39 cellular contexts compared by ENCODE assay signal in genomic region chr2:167340322-167340721, GRCh38. TPM values are rescaled to one million over a fixed set of nuclear protein-coding genes. Genes with fewer than 3 reads are reported as not detected.
"Had no signal": no experiment of that assay in that cellular context is flagged by ENCODE, and none has a peak within 500 bp of the region (broad histone marks: within the 10 kb centered on the region; RNA-seq: fewer than 3 reads in every experiment).

No MANE protein-coding gene starts in this region.

- H3K36me3 Mint-ChIP-seq: activated CD8-positive, alpha-beta memory T cell treated with anti-CD3 and anti-CD28 coated beads, Interleukin-2, amount 10 ng/mL, durations not matched to agents 7 days and 5 days; activated naive CD4-positive, alpha-beta T cell treated with anti-CD3 and anti-CD28 coated beads, Interleukin-2, amount 10 ng/mL, durations not matched to agents 7 days and 5 days; activated naive CD4-positive, alpha-beta T cell treated with anti-CD3 and anti-CD28 coated beads, Interleukin-2, amount 50 U/mL, for 24 hours; activated naive CD8-positive, alpha-beta T cell; activated naive CD8-positive, alpha-beta T cell treated with anti-CD3 and anti-CD28 coated beads, Interleukin-2, amount 10 ng/mL, durations not matched to agents 7 days and 5 days; brain had no signal

- H3K4me3 ChIP-seq: ascending aorta, cardiac muscle cell had no signal

- H3K27ac ChIP-seq: ascending aorta, cardiac muscle cell, VCaP had no signal

- H3K27me3 ChIP-seq: ascending aorta, cardiac muscle cell had no signal

- ATAC-seq: activated CD4-positive, alpha-beta T cell treated with anti-CD3 and anti-CD28 coated beads for 36 hours; activated CD4-positive, CD25-positive, alpha-beta regulatory T cell treated with anti-CD3 and anti-CD28 coated beads, Interleukin-2, amount 50 U/mL, for 24 hours; activated CD8-positive, alpha-beta memory T cell treated with anti-CD3 and anti-CD28 coated beads, Interleukin-2, amount 10 ng/mL, durations not matched to agents 7 days and 5 days; activated CD8-positive, alpha-beta T cell treated with anti-CD3 and anti-CD28 coated beads, Interleukin-2, amount 10 ng/mL, durations not matched to agents 7 days and 5 days; activated naive CD8-positive, alpha-beta T cell treated with anti-CD3 and anti-CD28 coated beads, Interleukin-2, amount 50 U/mL, for 24 hours had no signal

- H3K9me3 Mint-ChIP-seq: activated CD4-positive, alpha-beta memory T cell treated with anti-CD3 and anti-CD28 coated beads, Interleukin-2, amount 10 ng/mL, durations not matched to agents 7 days and 5 days; activated CD4-positive, alpha-beta T cell treated with anti-CD3 and anti-CD28 coated beads, Interleukin-2, amount 10 ng/mL, durations not matched to agents 7 days and 5 days; activated naive CD4-positive, alpha-beta T cell treated with anti-CD3 and anti-CD28 coated beads, Interleukin-2, amount 10 ng/mL, durations not matched to agents 7 days and 5 days; activated naive CD4-positive, alpha-beta T cell treated with anti-CD3 and anti-CD28 coated beads, Interleukin-2, amount 50 U/mL, for 24 hours; activated naive CD8-positive, alpha-beta T cell treated with anti-CD3 and anti-CD28 coated beads, Interleukin-2, amount 10 ng/mL, durations not matched to agents 7 days and 5 days; activated naive CD8-positive, alpha-beta T cell treated with anti-CD3 and anti-CD28 coated beads, Interleukin-2, amount 50 U/mL, for 24 hours; activated T-cell treated with anti-CD3 and anti-CD28 coated beads, Interleukin-2, amount 50 U/mL, for 24 hours; activated T-helper 2 cell treated with anti-CD3 and anti-CD28 coated beads, Interferon-gamma antibody, Interleukin-2, Interleukin-4, amounts not matched to agents 10 μg/mL and 5 μg/mL and 100 μg/mL, durations not matched to agents 14 hours and 24 hours and 36 hours; brain; central memory CD8-positive, alpha-beta T cell; T-helper 1 cell treated with Interleukin-12 subunit alpha and Interleukin-12 subunit beta and Interleukin-4 antibody, amounts not matched to agents 30 μg/mL and 1 μg/mL, for 36 hours; T-helper 2 cell treated with Interferon-gamma antibody and Interleukin-4, amounts not matched to agents 5 μg/mL and 100 μg/mL, for 36 hours had no signal

- H3K4me3 Mint-ChIP-seq: activated CD4-positive, alpha-beta memory T cell treated with anti-CD3 and anti-CD28 coated beads, Interleukin-2, amount 10 ng/mL, durations not matched to agents 7 days and 5 days; activated CD4-positive, alpha-beta T cell treated with anti-CD3 and anti-CD28 coated beads for 36 hours; activated CD4-positive, alpha-beta T cell treated with anti-CD3 and anti-CD28 coated beads, Interleukin-2, amount 10 ng/mL, durations not matched to agents 7 days and 5 days; activated CD8-positive, alpha-beta memory T cell treated with anti-CD3 and anti-CD28 coated beads, Interleukin-2, amount 10 ng/mL, durations not matched to agents 7 days and 5 days; activated CD8-positive, alpha-beta T cell treated with anti-CD3 and anti-CD28 coated beads, Interleukin-2, amount 10 ng/mL, durations not matched to agents 7 days and 5 days; activated naive CD4-positive, alpha-beta T cell treated with anti-CD3 and anti-CD28 coated beads, Interleukin-2, amount 10 ng/mL, durations not matched to agents 7 days and 5 days; activated naive CD4-positive, alpha-beta T cell treated with anti-CD3 and anti-CD28 coated beads, Interleukin-2, amount 50 U/mL, for 24 hours; activated naive CD8-positive, alpha-beta T cell; activated naive CD8-positive, alpha-beta T cell treated with anti-CD3 and anti-CD28 coated beads, Interleukin-2, amount 10 ng/mL, durations not matched to agents 7 days and 5 days; activated naive CD8-positive, alpha-beta T cell treated with anti-CD3 and anti-CD28 coated beads, Interleukin-2, amount 50 U/mL, for 24 hours; activated T-cell treated with anti-CD3 and anti-CD28 coated beads, Interleukin-2, amount 50 U/mL, for 24 hours; brain; central memory CD8-positive, alpha-beta T cell; T-helper 1 cell treated with Interleukin-12 subunit alpha and Interleukin-12 subunit beta and Interleukin-4 antibody, amounts not matched to agents 30 μg/mL and 1 μg/mL, for 36 hours; T-helper 2 cell treated with Interferon-gamma antibody and Interleukin-4, amounts not matched to agents 5 μg/mL and 100 μg/mL, for 36 hours had no signal

- H3K36me3 ChIP-seq: ascending aorta, cardiac muscle cell had no signal

- DNase-seq: activated CD4-positive, alpha-beta memory T cell treated with anti-CD3 and anti-CD28 coated beads, Interleukin-2, amount 10 ng/mL, durations not matched to agents 7 days and 5 days; activated CD4-positive, alpha-beta T cell treated with anti-CD3 and anti-CD28 coated beads for 1 hour; activated CD4-positive, alpha-beta T cell treated with anti-CD3 and anti-CD28 coated beads for 36 hours; activated CD4-positive, alpha-beta T cell treated with anti-CD3 and anti-CD28 coated beads for 48 hours; activated CD4-positive, alpha-beta T cell treated with anti-CD3 and anti-CD28 coated beads, Interleukin-2, amount 10 ng/mL, durations not matched to agents 7 days and 5 days; activated CD4-positive, alpha-beta T cell treated with anti-CD3 and anti-CD28 coated beads, Interleukin-2, amount 50 U/mL, for 48 hours; activated CD4-positive, CD25-positive, alpha-beta regulatory T cell; activated CD8-positive, alpha-beta memory T cell treated with anti-CD3 and anti-CD28 coated beads for 24 hours; activated CD8-positive, alpha-beta memory T cell treated with anti-CD3 and anti-CD28 coated beads, Interleukin-2, amount 10 ng/mL, durations not matched to agents 7 days and 5 days; activated CD8-positive, alpha-beta memory T cell treated with anti-CD3 and anti-CD28 coated beads, Interleukin-2, amount 50 U/mL, for 48 hours; activated CD8-positive, alpha-beta T cell treated with anti-CD3 and anti-CD28 coated beads, Interleukin-2, amount 10 ng/mL, durations not matched to agents 7 days and 5 days; activated effector memory CD4-positive, alpha-beta T cell treated with Interleukin-2 at 50 U/mL for 16 hours; activated gamma-delta T cell; activated naive CD4-positive, alpha-beta T cell treated with anti-CD3 and anti-CD28 coated beads, Interleukin-2, amount 10 ng/mL, durations not matched to agents 7 days and 5 days; activated naive CD4-positive, alpha-beta T cell treated with Interleukin-2 at 50 U/mL for 16 hours; activated naive CD8-positive, alpha-beta T cell treated with anti-CD3 and anti-CD28 coated beads, Interleukin-2, amount 10 ng/mL, durations not matched to agents 7 days and 5 days; activated naive CD8-positive, alpha-beta T cell treated with anti-CD3 and anti-CD28 coated beads, Interleukin-2, amount 50 U/mL, for 24 hours; activated T-cell treated with anti-CD3 and anti-CD28 coated beads, Interleukin-2, amount 50 U/mL, for 24 hours; activated T-cell treated with anti-CD3 and anti-CD28 coated beads, Interleukin-2, amount 50 U/mL, for 48 hours; amygdala; anterior cingulate cortex; caudate nucleus; cerebellar nuclear complex; T-helper 1 cell; T-helper 2 cell; T-helper 9 cell had no signal

- H3K27ac Mint-ChIP-seq: activated CD4-positive, alpha-beta memory T cell treated with anti-CD3 and anti-CD28 coated beads, Interleukin-2, amount 10 ng/mL, durations not matched to agents 7 days and 5 days; activated CD4-positive, alpha-beta T cell treated with anti-CD3 and anti-CD28 coated beads for 36 hours; activated CD4-positive, alpha-beta T cell treated with anti-CD3 and anti-CD28 coated beads, Interleukin-2, amount 10 ng/mL, durations not matched to agents 7 days and 5 days; activated CD8-positive, alpha-beta memory T cell treated with anti-CD3 and anti-CD28 coated beads, Interleukin-2, amount 10 ng/mL, durations not matched to agents 7 days and 5 days; activated CD8-positive, alpha-beta T cell treated with anti-CD3 and anti-CD28 coated beads, Interleukin-2, amount 10 ng/mL, durations not matched to agents 7 days and 5 days; activated naive CD4-positive, alpha-beta T cell treated with anti-CD3 and anti-CD28 coated beads, Interleukin-2, amount 10 ng/mL, durations not matched to agents 7 days and 5 days; activated naive CD4-positive, alpha-beta T cell treated with anti-CD3 and anti-CD28 coated beads, Interleukin-2, amount 50 U/mL, for 24 hours; activated naive CD8-positive, alpha-beta T cell; activated naive CD8-positive, alpha-beta T cell treated with anti-CD3 and anti-CD28 coated beads, Interleukin-2, amount 10 ng/mL, durations not matched to agents 7 days and 5 days; activated naive CD8-positive, alpha-beta T cell treated with anti-CD3 and anti-CD28 coated beads, Interleukin-2, amount 50 U/mL, for 24 hours; activated T-cell treated with anti-CD3 and anti-CD28 coated beads, Interleukin-2, amount 50 U/mL, for 24 hours; activated T-helper 2 cell treated with anti-CD3 and anti-CD28 coated beads, Interferon-gamma antibody, Interleukin-2, Interleukin-4, amounts not matched to agents 10 μg/mL and 5 μg/mL and 100 μg/mL, durations not matched to agents 14 hours and 24 hours and 36 hours; brain; T-helper 1 cell treated with Interleukin-12 subunit alpha and Interleukin-12 subunit beta and Interleukin-4 antibody, amounts not matched to agents 30 μg/mL and 1 μg/mL, for 36 hours; T-helper 2 cell treated with Interferon-gamma antibody and Interleukin-4, amounts not matched to agents 5 μg/mL and 100 μg/mL, for 36 hours had no signal

- H3K27me3 Mint-ChIP-seq: activated CD4-positive, alpha-beta memory T cell treated with anti-CD3 and anti-CD28 coated beads, Interleukin-2, amount 10 ng/mL, durations not matched to agents 7 days and 5 days; activated CD4-positive, alpha-beta T cell treated with anti-CD3 and anti-CD28 coated beads, Interleukin-2, amount 10 ng/mL, durations not matched to agents 7 days and 5 days; activated CD8-positive, alpha-beta memory T cell treated with anti-CD3 and anti-CD28 coated beads, Interleukin-2, amount 10 ng/mL, durations not matched to agents 7 days and 5 days; activated naive CD4-positive, alpha-beta T cell treated with anti-CD3 and anti-CD28 coated beads, Interleukin-2, amount 10 ng/mL, durations not matched to agents 7 days and 5 days; activated naive CD4-positive, alpha-beta T cell treated with anti-CD3 and anti-CD28 coated beads, Interleukin-2, amount 50 U/mL, for 24 hours; activated naive CD8-positive, alpha-beta T cell treated with anti-CD3 and anti-CD28 coated beads, Interleukin-2, amount 10 ng/mL, durations not matched to agents 7 days and 5 days; brain; central memory CD8-positive, alpha-beta T cell had no signal

- FAIRE-seq: bronchial epithelial cell, TTC549 had no signal

- H3K4me1 ChIP-seq: ascending aorta had no signal

- H3K4me1 Mint-ChIP-seq: activated CD4-positive, alpha-beta memory T cell treated with anti-CD3 and anti-CD28 coated beads, Interleukin-2, amount 10 ng/mL, durations not matched to agents 7 days and 5 days; activated CD4-positive, alpha-beta T cell treated with anti-CD3 and anti-CD28 coated beads for 36 hours; activated CD4-positive, alpha-beta T cell treated with anti-CD3 and anti-CD28 coated beads, Interleukin-2, amount 10 ng/mL, durations not matched to agents 7 days and 5 days; activated CD8-positive, alpha-beta memory T cell treated with anti-CD3 and anti-CD28 coated beads, Interleukin-2, amount 10 ng/mL, durations not matched to agents 7 days and 5 days; activated naive CD4-positive, alpha-beta T cell treated with anti-CD3 and anti-CD28 coated beads, Interleukin-2, amount 10 ng/mL, durations not matched to agents 7 days and 5 days; activated naive CD4-positive, alpha-beta T cell treated with anti-CD3 and anti-CD28 coated beads, Interleukin-2, amount 50 U/mL, for 24 hours; activated naive CD8-positive, alpha-beta T cell treated with anti-CD3 and anti-CD28 coated beads, Interleukin-2, amount 10 ng/mL, durations not matched to agents 7 days and 5 days; activated naive CD8-positive, alpha-beta T cell treated with anti-CD3 and anti-CD28 coated beads, Interleukin-2, amount 50 U/mL, for 24 hours; central memory CD8-positive, alpha-beta T cell had no signal

- H3K9me3 ChIP-seq: ascending aorta had no signal

RNA-seq across cellular contexts. Expression of gene B3GALT1, which starts 47.5 kb away (rescaled TPM):
- total RNA-seq: activated CD4-positive, alpha-beta memory T cell treated with anti-CD3 and anti-CD28 coated beads, Interleukin-2, amount 10 ng/mL, durations not matched to agents 7 days and 5 days; activated CD4-positive, alpha-beta T cell treated with anti-CD3 and anti-CD28 coated beads, Interleukin-2, amount 10 ng/mL, durations not matched to agents 7 days and 5 days; activated CD8-positive, alpha-beta memory T cell treated with anti-CD3 and anti-CD28 coated beads, Interleukin-2, amount 10 ng/mL, durations not matched to agents 7 days and 5 days; activated CD8-positive, alpha-beta T cell treated with anti-CD3 and anti-CD28 coated beads, Interleukin-2, amount 10 ng/mL, durations not matched to agents 7 days and 5 days; activated naive CD8-positive, alpha-beta T cell treated with anti-CD3 and anti-CD28 coated beads, Interleukin-2, amount 10 ng/mL, durations not matched to agents 7 days and 5 days; activated T-helper 2 cell treated with anti-CD3 and anti-CD28 coated beads, Interferon-gamma antibody, Interleukin-2, Interleukin-4, amounts not matched to agents 10 μg/mL and 5 μg/mL and 100 μg/mL, durations not matched to agents 14 hours and 24 hours and 36 hours; bronchial epithelial cell had no signal
